Comparison of ENCODE assay signal across 15 cellular contexts in genomic region chr1:48790397-48790796, GRCh38. TPM values are rescaled to one million over a fixed set of nuclear protein-coding genes. Genes with fewer than 3 reads are reported as not detected.
DNase-seq lines count a peak whose midpoint lies in the region; ATAC-seq, FAIRE-seq and TF ChIP-seq lines count a peak whose summit lies in the region.
"Had no signal": no experiment of that assay in that cellular context is flagged by ENCODE, and none has a peak within 500 bp of the region (broad histone marks: within the 10 kb centered on the region; RNA-seq: fewer than 3 reads in every experiment).

No MANE protein-coding gene starts in this region.

- H3K27me3 ChIP-seq in breast epithelium (no peaks in the 10 kb centered on the region), aorta (ENCODE audit: control insufficient read depth in 1 of 2, insufficient read depth in 2 of 2, low read length in 1 of 2) (no peaks in the 10 kb centered on the region)
- H3K27me3 ChIP-seq: pancreas had no signal

- FAIRE-seq in GM12891 (lab: Jason Lieb, UNC): no peak
- FAIRE-seq: astrocyte, pancreas had no signal

- H4K20me1 ChIP-seq in OCI-LY7 (ENCODE audit: insufficient read depth, low read length): no peaks in the 10 kb centered on the region

- H3K36me3 Mint-ChIP-seq in MCF 10A (ENCODE audit: insufficient read depth, unreplicated experiment): no peaks in the 10 kb centered on the region
- H3K36me3 Mint-ChIP-seq: activated CD8-positive, alpha-beta memory T cell treated with anti-CD3 and anti-CD28 coated beads, Interleukin-2, amount 10 ng/mL, durations not matched to agents 7 days and 5 days had no signal

- TF ChIP-seq CTCF in breast epithelium (IDR thresholded peaks at IDR 0.05) (no peak), MCF 10A (IDR thresholded peaks at IDR 0.05; ENCODE audit: unreplicated experiment) (no peak), OCI-LY7 (conservative IDR thresholded peaks at IDR 0.05; ENCODE audit: low read length) (no peak)

- H3K4me1 ChIP-seq in breast epithelium (peaks cover 0 to 10% of the 10 kb centered on the region in 2 donors), OCI-LY7 (ENCODE audit: insufficient read depth, low read length, poor library complexity, severe bottlenecking) (peaks cover 56% of the 10 kb centered on the region), aorta (ENCODE audit: control insufficient read depth in 1 of 2, insufficient read depth in 2 of 2, low read length in 2 of 2) (peaks cover 0 to 5% of the 10 kb centered on the region in 2 donors)
- H3K4me1 ChIP-seq: heart left ventricle, lower lobe of right lung, pancreas had no signal

- peak; percentile 41 for ATAC-seq in HG02973 (IDR thresholded peaks at IDR 0.05; ENCODE audit: unreplicated experiment)
- no peak for ATAC-seq in aorta (ENCODE audit: low FRiP score)
- ATAC-seq: activated CD8-positive, alpha-beta memory T cell treated with anti-CD3 and anti-CD28 coated beads, Interleukin-2, amount 10 ng/mL, durations not matched to agents 7 days and 5 days; heart left ventricle; lower lobe of right lung; pancreas had no signal

- H3K27ac Mint-ChIP-seq in MCF 10A (ENCODE audit: low read depth, unreplicated experiment): no peak overlapping the region

- POLR2A ChIA-PET in MCF 10A (lab: Yijun Ruan, JAX) (no interaction called here), OCI-LY7 (lab: Charles Lee) (interaction anchor here (0.5 kb wide), 1 partner anchor 57 kb away, joined by 3 read pairs; no protein-coding TSS in a partner anchor)

- TF ChIP-seq POLR2A in breast epithelium (IDR thresholded peaks at IDR 0.05) (no peak), GM12891 (IDR thresholded peaks at IDR 0.05; ENCODE audit: low read depth, low read length) (no peak)

- H3K27ac ChIP-seq in breast epithelium: peak overlapping the region; percentile 54 to 62
- no peak overlapping the region for H3K27ac ChIP-seq in OCI-LY7 (ENCODE audit: low read depth, low read length, poor library complexity, severe bottlenecking)
- H3K27ac ChIP-seq in aorta (ENCODE audit: low read depth in 1 of 2, low read length in 2 of 2): peak overlapping the region; percentile 35 to 57
- H3K27ac ChIP-seq: lower lobe of right lung, pancreas had no signal

- peak overlapping the region; percentile 10 for H3K4me2 ChIP-seq in OCI-LY7 (ENCODE audit: low read length)

- H3K9me3 ChIP-seq in breast epithelium: no peaks in the 10 kb centered on the region
- no peaks in the 10 kb centered on the region for H3K9me3 ChIP-seq in OCI-LY7 (ENCODE audit: low read length)
- H3K9me3 ChIP-seq in aorta (ENCODE audit: control insufficient read depth, low read length): no peaks in the 10 kb centered on the region
- H3K9me3 ChIP-seq: heart left ventricle, lower lobe of right lung, pancreas had no signal

- H3K9me2 ChIP-seq in OCI-LY7 (ENCODE audit: insufficient read depth, low read length): no peaks in the 10 kb centered on the region

- CTCF ChIA-PET in MCF 10A (lab: Yijun Ruan, JAX): interaction anchor here (0.6 kb wide), 1 partner anchor 33 kb away, joined by 3 read pairs; no protein-coding TSS in a partner anchor
- CTCF ChIA-PET in OCI-LY7 (lab: Charles Lee; ENCODE audit: unreplicated experiment): no interaction called here

- no peak for DNase-seq in breast epithelium (ENCODE audit: low spot score in 2 of 2)
- DNase-seq in MCF 10A (ENCODE audit: unreplicated experiment): no peak
- no peak for DNase-seq in OCI-LY7 (ENCODE audit: low spot score)
- DNase-seq in aorta: no peak
- DNase-seq in NCI-H1436 (lab: John Stamatoyannopoulos, UW): no peak
- DNase-seq in NCI-H1436 treated with DMSO at 0.1 percent for 48 hours (lab: John Stamatoyannopoulos, UW): no peak
- no peak for DNase-seq in GM12891 (ENCODE audit: insufficient read length, low spot score)
- DNase-seq: activated CD8-positive, alpha-beta memory T cell treated with anti-CD3 and anti-CD28 coated beads, Interleukin-2, amount 10 ng/mL, durations not matched to agents 7 days and 5 days; heart left ventricle; lower lobe of right lung; NCI-H69; pancreas; stimulated activated CD4-positive, alpha-beta T cell treated with anti-CD3 and anti-CD28 coated beads, Interleukin-1b, Interleukin-23, amount 100 ng/mL, for 48 hours had no signal

- no TSS peak for BruUV-seq in MCF 10A (replicated peaks; lab: Mats Ljungman, UMichigan)
- no TSS peak for BruUV-seq in OCI-LY7 (replicated peaks; lab: Mats Ljungman, UMichigan)

- intact Hi-C loops in breast epithelium (cut with DNase I; ENCODE audit: low total_unique reads) (no loop called here), MCF 10A (cut with micrococcal nuclease) (no loop called here), OCI-LY7 (cut with micrococcal nuclease; ENCODE audit: unreplicated experiment) (no loop called here), aorta (cut with DNase I) (no loop called here)

- no peak overlapping the region for H3K4me3 Mint-ChIP-seq in MCF 10A (ENCODE audit: unreplicated experiment)
- H3K4me3 Mint-ChIP-seq: activated CD8-positive, alpha-beta memory T cell treated with anti-CD3 and anti-CD28 coated beads, Interleukin-2, amount 10 ng/mL, durations not matched to agents 7 days and 5 days had no signal

- H3K27me3 Mint-ChIP-seq in MCF 10A (ENCODE audit: insufficient read depth, unreplicated experiment): no peaks in the 10 kb centered on the region
- H3K27me3 Mint-ChIP-seq: activated CD8-positive, alpha-beta memory T cell treated with anti-CD3 and anti-CD28 coated beads, Interleukin-2, amount 10 ng/mL, durations not matched to agents 7 days and 5 days had no signal

- H3K79me2 ChIP-seq in OCI-LY7 (ENCODE audit: insufficient read depth, low read depth, low read length): no peaks in the 10 kb centered on the region

- no peaks in the 10 kb centered on the region for H3K4me1 Mint-ChIP-seq in MCF 10A (ENCODE audit: insufficient read depth, unreplicated experiment)

- H3K4me3 ChIP-seq in breast epithelium: no peak overlapping the region
- no peak overlapping the region for H3K4me3 ChIP-seq in OCI-LY7 (ENCODE audit: low read depth, low read length, poor library complexity, severe bottlenecking)
- no peak overlapping the region for H3K4me3 ChIP-seq in aorta (ENCODE audit: low read length in 2 of 2)
- H3K4me3 ChIP-seq: heart left ventricle, lower lobe of right lung, pancreas had no signal

- no peaks in the 10 kb centered on the region for H3K9me3 Mint-ChIP-seq in MCF 10A (ENCODE audit: unreplicated experiment)

- peak overlapping the region; percentile 87; the same call in 1 of the 2 replicates for H2AFZ ChIP-seq in OCI-LY7 (ENCODE audit: low read length)

- H3K36me3 ChIP-seq in breast epithelium (no peaks in the 10 kb centered on the region), OCI-LY7 (ENCODE audit: insufficient read depth, low read length) (no peaks in the 10 kb centered on the region), aorta (ENCODE audit: control insufficient read depth in 1 of 2, insufficient read depth in 2 of 2, low read length in 1 of 2) (no peaks in the 10 kb centered on the region)
- H3K36me3 ChIP-seq: heart left ventricle, lower lobe of right lung, pancreas had no signal

TF ChIP-seq in GM12891, 5 proteins besides CTCF, POLR2A, EP300 and RAD21:
- TF ChIP-seq TAF1 (IDR thresholded peaks at IDR 0.05; ENCODE audit: low read depth, low read length) (no peak), POU2F2 (IDR thresholded peaks at IDR 0.05; ENCODE audit: low read depth, low read length) (no peak), PAX5 (IDR thresholded peaks at IDR 0.05; ENCODE audit: insufficient read depth, low read length, severe bottlenecking) (no peak), POLR2AphosphoS5 (IDR thresholded peaks at IDR 0.05; ENCODE audit: low read depth, low read length) (no peak), SPI1 (IDR thresholded peaks at IDR 0.05; ENCODE audit: low read depth, low read length) (no peak)

RNA-seq across cellular contexts. Expression of gene BEND5, which starts 13.7 kb away (rescaled TPM):
- total RNA-seq in breast epithelium: 1 to 10 TPM; 3.2 to 7.3 (median 5.9) TPM
- total RNA-seq in MCF 10A (2022): not detected in 2 replicates
- not detected in 2 replicates for total RNA-seq in OCI-LY7 (2014; rRNA removed; shearing (Covaris generic))
- total RNA-seq in OCI-LY7 (2022): not detected in 2 replicates
- 10 to 100 TPM in 1 of 2 donors, 1 to 10 TPM in 1; 6.6 to 11.2 TPM for total RNA-seq in aorta
- 1 to 10 TPM; 2.1 to 7.5 TPM for polyA plus RNA-seq in aorta
- 0.56 TPM for polyA plus RNA-seq in GM12891 (2012; ENCODE audit: low read depth, missing spikeins)
